19 cellular contexts compared by ENCODE assay signal in the genomic region with DNA sequence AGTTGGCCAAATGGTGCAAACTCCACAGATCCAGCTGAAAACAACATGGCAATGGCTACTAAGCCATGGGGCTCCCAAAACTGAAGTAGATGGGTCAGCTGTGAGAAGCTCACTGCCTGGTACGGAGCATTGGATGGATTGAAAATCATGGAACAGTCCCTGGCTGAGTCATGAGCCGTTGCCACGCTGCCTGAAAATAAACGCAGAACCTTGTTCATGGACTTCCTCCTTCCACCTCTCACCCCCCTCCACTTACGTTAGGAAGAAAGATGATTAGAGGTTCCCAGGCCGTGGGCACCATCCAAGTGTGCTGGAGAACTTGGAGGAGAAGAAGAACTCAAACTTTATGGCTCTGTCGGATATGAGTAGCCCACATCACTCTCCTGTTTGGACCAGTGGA. TPM values are rescaled to one million over a fixed set of nuclear protein-coding genes. Genes with fewer than 3 reads are reported as not detected.
"Had no signal": no experiment of that assay in that cellular context is flagged by ENCODE, and none has a peak within 500 bp of the region (broad histone marks: within the 10 kb centered on the region; RNA-seq: fewer than 3 reads in every experiment).

No MANE protein-coding gene starts in this region.

- H3K27ac Mint-ChIP-seq: activated naive CD4-positive, alpha-beta T cell treated with anti-CD3 and anti-CD28 coated beads, Interleukin-2, amount 50 U/mL, for 24 hours; dendritic cell treated with granulocyte-macrophage colony-stimulating factor and Interleukin-4, amounts not matched to agents 40 ng/mL and 50 ng/mL, for 4 days; endodermal cell; neural progenitor cell; stimulated activated naive CD8-positive, alpha-beta T cell treated with anti-CD3 and anti-CD28 coated beads, Interleukin-15, Interleukin-2, amounts not matched to agents 100 ng/mL and 50 ng/mL, for 24 hours had no signal

- H3K36me3 ChIP-seq: brain microvascular endothelial cell, neural progenitor cell, pancreas, upper lobe of left lung had no signal

- H3K4me3 Mint-ChIP-seq: activated naive CD4-positive, alpha-beta T cell treated with anti-CD3 and anti-CD28 coated beads, Interleukin-2, amount 50 U/mL, for 24 hours; dendritic cell treated with granulocyte-macrophage colony-stimulating factor and Interleukin-4, amounts not matched to agents 40 ng/mL and 50 ng/mL, for 4 days; endodermal cell; neural progenitor cell; stimulated activated naive CD8-positive, alpha-beta T cell treated with anti-CD3 and anti-CD28 coated beads, Interleukin-15, Interleukin-2, amounts not matched to agents 100 ng/mL and 50 ng/mL, for 24 hours had no signal

- H3K27me3 ChIP-seq: pancreas, upper lobe of left lung had no signal

- H3K9me3 ChIP-seq: pancreas, upper lobe of left lung had no signal

- ATAC-seq: activated CD4-positive, CD25-positive, alpha-beta regulatory T cell treated with anti-CD3 and anti-CD28 coated beads, Interleukin-2, amount 50 U/mL, for 24 hours; pancreas had no signal

- H3K4me1 ChIP-seq: neural progenitor cell, pancreas had no signal

- H3K27ac ChIP-seq: brain microvascular endothelial cell, neural progenitor cell, pancreas, upper lobe of left lung had no signal

- DNase-seq: activated CD4-positive, alpha-beta T cell treated with anti-CD3 and anti-CD28 coated beads, Interleukin-2, amount 50 U/mL, for 4 hours; activated T-cell treated with anti-CD3 and anti-CD28 coated beads, Interleukin-2, amount 50 U/mL, for 1 hour; amygdala; brain microvascular endothelial cell; endodermal cell; hypothalamus; kidney glomerular epithelial cell; pancreas; stimulated activated CD4-positive, alpha-beta T cell treated with anti-CD3 and anti-CD28 coated beads, Interleukin-4, amount 100 ng/mL, for 1 hour; stimulated activated CD8-positive, alpha-beta memory T cell treated with anti-CD3 and anti-CD28 coated beads, Interleukin-4, amount 100 ng/mL, for 48 hours; upper lobe of left lung had no signal

- H3K4me3 ChIP-seq: neural progenitor cell, pancreas, upper lobe of left lung had no signal

- H3K36me3 Mint-ChIP-seq: activated naive CD4-positive, alpha-beta T cell treated with anti-CD3 and anti-CD28 coated beads, Interleukin-2, amount 50 U/mL, for 24 hours; neural progenitor cell had no signal

- H3K9me3 Mint-ChIP-seq: activated naive CD4-positive, alpha-beta T cell treated with anti-CD3 and anti-CD28 coated beads, Interleukin-2, amount 50 U/mL, for 24 hours; dendritic cell treated with granulocyte-macrophage colony-stimulating factor and Interleukin-4, amounts not matched to agents 40 ng/mL and 50 ng/mL, for 4 days; endodermal cell; neural progenitor cell; stimulated activated naive CD8-positive, alpha-beta T cell treated with anti-CD3 and anti-CD28 coated beads, Interleukin-15, Interleukin-2, amounts not matched to agents 100 ng/mL and 50 ng/mL, for 24 hours had no signal

RNA-seq across cellular contexts. Expression of a gene that starts 6.8 kb away (rescaled TPM):
- total RNA-seq: myocyte had no signal

RNA-seq across cellular contexts. Expression of a gene that starts 37.2 kb away (rescaled TPM):
- total RNA-seq: glomerular endothelial cell, myocyte, temporal lobe had no signal

RNA-seq across cellular contexts. Expression of a gene that starts 42.8 kb away (rescaled TPM):
- total RNA-seq: endodermal cell, glomerular endothelial cell, myocyte, temporal lobe had no signal
